Comparison of ENCODE assay signal across 13 cellular contexts in genomic region chr7:157616426-157616825, GRCh38.
"Had no signal": no experiment of that assay in that cellular context is flagged by ENCODE, and none has a peak within 500 bp of the region (broad histone marks: within the 10 kb centered on the region; RNA-seq: fewer than 3 reads in every experiment).

No MANE protein-coding gene starts in this region.

- H3K27ac Mint-ChIP-seq: activated T-cell treated with anti-CD3 and anti-CD28 coated beads, Interleukin-2, amount 50 U/mL, for 72 hours; stimulated activated effector memory CD8-positive, alpha-beta T cell treated with anti-CD3 and anti-CD28 coated beads, Interleukin-12 subunit alpha, Interleukin-12 subunit beta, amount 100 ng/mL, for 72 hours had no signal

- H3K27me3 ChIP-seq: adrenal gland, sigmoid colon had no signal

- H3K4me3 Mint-ChIP-seq: activated T-cell treated with anti-CD3 and anti-CD28 coated beads, Interleukin-2, amount 50 U/mL, for 72 hours; brain; neural crest cell; stimulated activated effector memory CD8-positive, alpha-beta T cell treated with anti-CD3 and anti-CD28 coated beads, Interleukin-12 subunit alpha, Interleukin-12 subunit beta, amount 100 ng/mL, for 72 hours had no signal

- H3K9me3 Mint-ChIP-seq: activated T-cell treated with anti-CD3 and anti-CD28 coated beads, Interleukin-2, amount 50 U/mL, for 72 hours; neural crest cell; stimulated activated effector memory CD8-positive, alpha-beta T cell treated with anti-CD3 and anti-CD28 coated beads, Interleukin-12 subunit alpha, Interleukin-12 subunit beta, amount 100 ng/mL, for 72 hours had no signal

- H3K4me3 ChIP-seq: adrenal gland, lung, psoas muscle, sigmoid colon had no signal

- H3K36me3 ChIP-seq: adrenal gland, sigmoid colon had no signal

- H3K27ac ChIP-seq: adrenal gland, psoas muscle, sigmoid colon had no signal

- DNase-seq: activated CD4-positive, alpha-beta T cell treated with anti-CD3 and anti-CD28 coated beads, Interleukin-2, amount 50 U/mL, for 1 hour; activated effector memory CD4-positive, alpha-beta T cell treated with anti-CD3 and anti-CD28 coated beads, Interleukin-2, amount 50 U/mL, for 16 hours; activated naive CD4-positive, alpha-beta T cell treated with anti-CD3 and anti-CD28 coated beads, Interleukin-2, amount 50 U/mL, for 16 hours; activated T-cell treated with anti-CD3 and anti-CD28 coated beads, Interleukin-2, amount 50 U/mL, for 72 hours; adrenal gland; psoas muscle; stimulated activated CD4-positive, alpha-beta T cell treated with anti-CD3 and anti-CD28 coated beads, Interleukin-4, amount 100 ng/mL, for 24 hours; T1000 had no signal

- H3K9me3 ChIP-seq: adrenal gland, psoas muscle, sigmoid colon had no signal

- H3K4me1 ChIP-seq: psoas muscle had no signal

- H3K36me3 Mint-ChIP-seq: stimulated activated effector memory CD8-positive, alpha-beta T cell treated with anti-CD3 and anti-CD28 coated beads, Interleukin-12 subunit alpha, Interleukin-12 subunit beta, amount 100 ng/mL, for 72 hours had no signal

- ATAC-seq: activated T-cell treated with anti-CD3 and anti-CD28 coated beads, Interleukin-2, amount 50 U/mL, for 72 hours; psoas muscle; stimulated activated effector memory CD8-positive, alpha-beta T cell treated with anti-CD3 and anti-CD28 coated beads, Interleukin-12 subunit alpha, Interleukin-12 subunit beta, amount 100 ng/mL, for 72 hours had no signal
